In the genomic region with DNA sequence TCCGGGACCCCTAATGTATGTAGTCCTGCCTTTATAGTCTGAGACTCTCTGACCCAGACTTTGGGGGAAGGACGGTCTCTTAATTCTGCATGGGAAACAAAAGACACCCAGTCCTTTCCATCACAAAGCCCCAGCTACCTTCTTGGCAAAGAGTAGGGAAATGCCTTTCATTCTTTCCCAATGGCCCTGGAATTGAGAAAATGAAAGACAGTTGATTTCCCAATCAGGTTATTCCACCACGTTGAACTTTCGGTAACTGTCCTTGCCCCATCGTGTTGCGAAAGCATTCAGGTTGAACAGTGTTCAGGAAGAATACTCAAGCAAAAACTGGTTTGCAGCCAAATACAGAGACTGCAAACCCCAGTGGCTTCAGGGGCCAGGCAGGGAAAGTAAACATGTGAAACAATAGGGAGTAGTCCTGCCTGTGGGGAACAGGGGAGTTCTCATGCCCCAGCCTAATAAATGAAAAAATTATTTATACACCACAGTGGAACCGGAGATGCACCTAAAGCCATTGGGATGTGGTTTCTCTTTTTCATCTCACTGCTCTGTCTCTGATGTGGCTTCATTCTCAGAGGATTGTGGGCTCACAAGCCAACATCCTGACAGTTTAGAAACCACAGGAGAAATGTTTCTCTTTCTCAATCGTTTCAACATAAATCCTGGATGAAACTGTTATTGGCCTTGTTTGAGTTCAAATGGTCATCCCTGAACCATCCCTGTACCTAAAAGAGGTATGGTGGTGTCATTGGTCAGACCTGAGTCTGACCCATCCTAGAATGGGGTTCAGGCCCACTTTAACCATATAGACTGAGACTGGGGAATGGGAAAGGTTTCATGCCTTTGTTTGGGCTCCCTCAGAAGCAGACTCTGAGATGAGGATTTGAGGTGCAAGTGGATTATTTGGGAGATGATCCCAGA, we compare ENCODE assay signal across 1 cellular context.
TF ChIP-seq lines count a peak whose summit lies in the region.

No MANE protein-coding gene starts in this region.

TF ChIP-seq in HepG2, 621 proteins besides CTCF, POLR2A, EP300 and RAD21 (continues in another document):
- TF ChIP-seq ZNF333 (CRISPR knock-in tag; IDR thresholded peaks at IDR 0.05; ENCODE audit: borderline replicate concordance) = no peak
- TF ChIP-seq, protein P1, sequence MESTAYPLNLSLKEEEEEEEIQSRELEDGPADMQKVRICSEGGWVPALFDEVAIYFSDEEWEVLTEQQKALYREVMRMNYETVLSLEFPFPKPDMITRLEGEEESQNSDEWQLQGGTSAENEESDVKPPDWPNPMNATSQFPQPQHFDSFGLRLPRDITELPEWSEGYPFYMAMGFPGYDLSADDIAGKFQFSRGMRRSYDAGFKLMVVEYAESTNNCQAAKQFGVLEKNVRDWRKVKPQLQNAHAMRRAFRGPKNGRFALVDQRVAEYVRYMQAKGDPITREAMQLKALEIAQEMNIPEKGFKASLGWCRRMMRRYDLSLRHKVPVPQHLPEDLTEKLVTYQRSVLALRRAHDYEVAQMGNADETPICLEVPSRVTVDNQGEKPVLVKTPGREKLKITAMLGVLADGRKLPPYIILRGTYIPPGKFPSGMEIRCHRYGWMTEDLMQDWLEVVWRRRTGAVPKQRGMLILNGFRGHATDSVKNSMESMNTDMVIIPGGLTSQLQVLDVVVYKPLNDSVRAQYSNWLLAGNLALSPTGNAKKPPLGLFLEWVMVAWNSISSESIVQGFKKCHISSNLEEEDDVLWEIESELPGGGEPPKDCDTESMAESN (CRISPR knock-in tag; conservative IDR thresholded peaks at IDR 0.05) = peak; percentile 99
- TF ChIP-seq, protein P2, sequence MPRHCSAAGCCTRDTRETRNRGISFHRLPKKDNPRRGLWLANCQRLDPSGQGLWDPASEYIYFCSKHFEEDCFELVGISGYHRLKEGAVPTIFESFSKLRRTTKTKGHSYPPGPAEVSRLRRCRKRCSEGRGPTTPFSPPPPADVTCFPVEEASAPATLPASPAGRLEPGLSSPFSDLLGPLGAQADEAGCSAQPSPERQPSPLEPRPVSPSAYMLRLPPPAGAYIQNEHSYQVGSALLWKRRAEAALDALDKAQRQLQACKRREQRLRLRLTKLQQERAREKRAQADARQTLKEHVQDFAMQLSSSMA (CRISPR knock-in tag; IDR thresholded peaks at IDR 0.05) = 0 out of 2 replicates have a peak, but pooled peaks have one; percentile 35
- peak; percentile 99 for TF ChIP-seq ELF3 (CRISPR knock-in tag; IDR thresholded peaks at IDR 0.05)
- TF ChIP-seq ZNF614 (CRISPR knock-in tag; IDR thresholded peaks at IDR 0.05; ENCODE audit: borderline replicate concordance) = peak; percentile 100
- peak; percentile 99 for TF ChIP-seq IRF2 (CRISPR knock-in tag; IDR thresholded peaks at IDR 0.05)
- TF ChIP-seq, protein P3, sequence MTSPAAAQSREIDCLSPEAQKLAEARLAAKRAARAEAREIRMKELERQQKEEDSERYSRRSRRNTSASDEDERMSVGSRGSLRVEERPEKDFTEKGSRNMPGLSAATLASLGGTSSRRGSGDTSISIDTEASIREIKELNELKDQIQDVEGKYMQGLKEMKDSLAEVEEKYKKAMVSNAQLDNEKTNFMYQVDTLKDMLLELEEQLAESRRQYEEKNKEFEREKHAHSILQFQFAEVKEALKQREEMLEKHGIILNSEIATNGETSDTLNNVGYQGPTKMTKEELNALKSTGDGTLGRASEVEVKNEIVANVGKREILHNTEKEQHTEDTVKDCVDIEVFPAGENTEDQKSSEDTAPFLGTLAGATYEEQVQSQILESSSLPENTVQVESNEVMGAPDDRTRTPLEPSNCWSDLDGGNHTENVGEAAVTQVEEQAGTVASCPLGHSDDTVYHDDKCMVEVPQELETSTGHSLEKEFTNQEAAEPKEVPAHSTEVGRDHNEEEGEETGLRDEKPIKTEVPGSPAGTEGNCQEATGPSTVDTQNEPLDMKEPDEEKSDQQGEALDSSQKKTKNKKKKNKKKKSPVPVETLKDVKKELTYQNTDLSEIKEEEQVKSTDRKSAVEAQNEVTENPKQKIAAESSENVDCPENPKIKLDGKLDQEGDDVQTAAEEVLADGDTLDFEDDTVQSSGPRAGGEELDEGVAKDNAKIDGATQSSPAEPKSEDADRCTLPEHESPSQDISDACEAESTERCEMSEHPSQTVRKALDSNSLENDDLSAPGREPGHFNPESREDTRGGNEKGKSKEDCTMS (CRISPR knock-in tag; conservative IDR thresholded peaks at IDR 0.05) = no peak; the same call in 1 of the 2 replicates
- peak; percentile 92 for TF ChIP-seq KAT7 (CRISPR knock-in tag; IDR thresholded peaks at IDR 0.05; ENCODE audit: borderline replicate concordance)
- no peak for TF ChIP-seq ZNF850 (CRISPR knock-in tag; conservative IDR thresholded peaks at IDR 0.05)
- TF ChIP-seq ATAD3A (CRISPR knock-in tag; IDR thresholded peaks at IDR 0.05) = no peak
- TF ChIP-seq MIER2 (CRISPR knock-in tag; IDR thresholded peaks at IDR 0.05) = peak; percentile 92
- TF ChIP-seq ZNF703 (CRISPR knock-in tag; IDR thresholded peaks at IDR 0.05; ENCODE audit: borderline replicate concordance) = no peak
- TF ChIP-seq KLF15 (CRISPR knock-in tag; IDR thresholded peaks at IDR 0.05; ENCODE audit: borderline replicate concordance) = peak; percentile 61; the same call in 1 of the 2 replicates
- peak; percentile 96 for TF ChIP-seq ZFP36L1 (CRISPR knock-in tag; IDR thresholded peaks at IDR 0.05)
- TF ChIP-seq, protein P4, sequence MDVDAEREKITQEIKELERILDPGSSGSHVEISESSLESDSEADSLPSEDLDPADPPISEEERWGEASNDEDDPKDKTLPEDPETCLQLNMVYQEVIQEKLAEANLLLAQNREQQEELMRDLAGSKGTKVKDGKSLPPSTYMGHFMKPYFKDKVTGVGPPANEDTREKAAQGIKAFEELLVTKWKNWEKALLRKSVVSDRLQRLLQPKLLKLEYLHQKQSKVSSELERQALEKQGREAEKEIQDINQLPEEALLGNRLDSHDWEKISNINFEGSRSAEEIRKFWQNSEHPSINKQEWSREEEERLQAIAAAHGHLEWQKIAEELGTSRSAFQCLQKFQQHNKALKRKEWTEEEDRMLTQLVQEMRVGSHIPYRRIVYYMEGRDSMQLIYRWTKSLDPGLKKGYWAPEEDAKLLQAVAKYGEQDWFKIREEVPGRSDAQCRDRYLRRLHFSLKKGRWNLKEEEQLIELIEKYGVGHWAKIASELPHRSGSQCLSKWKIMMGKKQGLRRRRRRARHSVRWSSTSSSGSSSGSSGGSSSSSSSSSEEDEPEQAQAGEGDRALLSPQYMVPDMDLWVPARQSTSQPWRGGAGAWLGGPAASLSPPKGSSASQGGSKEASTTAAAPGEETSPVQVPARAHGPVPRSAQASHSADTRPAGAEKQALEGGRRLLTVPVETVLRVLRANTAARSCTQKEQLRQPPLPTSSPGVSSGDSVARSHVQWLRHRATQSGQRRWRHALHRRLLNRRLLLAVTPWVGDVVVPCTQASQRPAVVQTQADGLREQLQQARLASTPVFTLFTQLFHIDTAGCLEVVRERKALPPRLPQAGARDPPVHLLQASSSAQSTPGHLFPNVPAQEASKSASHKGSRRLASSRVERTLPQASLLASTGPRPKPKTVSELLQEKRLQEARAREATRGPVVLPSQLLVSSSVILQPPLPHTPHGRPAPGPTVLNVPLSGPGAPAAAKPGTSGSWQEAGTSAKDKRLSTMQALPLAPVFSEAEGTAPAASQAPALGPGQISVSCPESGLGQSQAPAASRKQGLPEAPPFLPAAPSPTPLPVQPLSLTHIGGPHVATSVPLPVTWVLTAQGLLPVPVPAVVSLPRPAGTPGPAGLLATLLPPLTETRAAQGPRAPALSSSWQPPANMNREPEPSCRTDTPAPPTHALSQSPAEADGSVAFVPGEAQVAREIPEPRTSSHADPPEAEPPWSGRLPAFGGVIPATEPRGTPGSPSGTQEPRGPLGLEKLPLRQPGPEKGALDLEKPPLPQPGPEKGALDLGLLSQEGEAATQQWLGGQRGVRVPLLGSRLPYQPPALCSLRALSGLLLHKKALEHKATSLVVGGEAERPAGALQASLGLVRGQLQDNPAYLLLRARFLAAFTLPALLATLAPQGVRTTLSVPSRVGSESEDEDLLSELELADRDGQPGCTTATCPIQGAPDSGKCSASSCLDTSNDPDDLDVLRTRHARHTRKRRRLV (CRISPR knock-in tag; IDR thresholded peaks at IDR 0.05) = peak; percentile 90; the same call in 1 of the 2 replicates
- TF ChIP-seq SMARCE1 (IDR thresholded peaks at IDR 0.05; ENCODE audit: borderline replicate concordance) = no peak
- TF ChIP-seq PITX1 (CRISPR knock-in tag; IDR thresholded peaks at IDR 0.05) = peak; percentile 95
- peak; percentile 99 for TF ChIP-seq MED1 (CRISPR knock-in tag; IDR thresholded peaks at IDR 0.05)
- TF ChIP-seq, protein P5, sequence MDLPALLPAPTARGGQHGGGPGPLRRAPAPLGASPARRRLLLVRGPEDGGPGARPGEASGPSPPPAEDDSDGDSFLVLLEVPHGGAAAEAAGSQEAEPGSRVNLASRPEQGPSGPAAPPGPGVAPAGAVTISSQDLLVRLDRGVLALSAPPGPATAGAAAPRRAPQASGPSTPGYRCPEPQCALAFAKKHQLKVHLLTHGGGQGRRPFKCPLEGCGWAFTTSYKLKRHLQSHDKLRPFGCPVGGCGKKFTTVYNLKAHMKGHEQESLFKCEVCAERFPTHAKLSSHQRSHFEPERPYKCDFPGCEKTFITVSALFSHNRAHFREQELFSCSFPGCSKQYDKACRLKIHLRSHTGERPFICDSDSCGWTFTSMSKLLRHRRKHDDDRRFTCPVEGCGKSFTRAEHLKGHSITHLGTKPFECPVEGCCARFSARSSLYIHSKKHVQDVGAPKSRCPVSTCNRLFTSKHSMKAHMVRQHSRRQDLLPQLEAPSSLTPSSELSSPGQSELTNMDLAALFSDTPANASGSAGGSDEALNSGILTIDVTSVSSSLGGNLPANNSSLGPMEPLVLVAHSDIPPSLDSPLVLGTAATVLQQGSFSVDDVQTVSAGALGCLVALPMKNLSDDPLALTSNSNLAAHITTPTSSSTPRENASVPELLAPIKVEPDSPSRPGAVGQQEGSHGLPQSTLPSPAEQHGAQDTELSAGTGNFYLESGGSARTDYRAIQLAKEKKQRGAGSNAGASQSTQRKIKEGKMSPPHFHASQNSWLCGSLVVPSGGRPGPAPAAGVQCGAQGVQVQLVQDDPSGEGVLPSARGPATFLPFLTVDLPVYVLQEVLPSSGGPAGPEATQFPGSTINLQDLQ (CRISPR knock-in tag; IDR thresholded peaks at IDR 0.05) = peak; percentile 97
- TF ChIP-seq, protein P6, sequence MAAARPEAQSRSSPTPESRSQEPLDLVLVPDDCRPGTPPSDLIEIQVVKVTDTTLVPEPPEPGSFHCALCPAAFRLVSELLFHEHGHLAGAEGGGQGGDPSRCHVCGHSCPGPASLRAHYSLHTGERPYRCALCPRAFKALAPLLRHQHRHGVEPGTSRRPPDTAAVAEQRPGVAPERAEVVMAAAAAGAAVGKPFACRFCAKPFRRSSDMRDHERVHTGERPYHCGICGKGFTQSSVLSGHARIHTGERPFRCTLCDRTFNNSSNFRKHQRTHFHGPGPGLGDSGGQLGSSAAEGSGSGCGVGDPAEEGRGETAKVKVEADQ (CRISPR knock-in tag; IDR thresholded peaks at IDR 0.05; ENCODE audit: borderline replicate concordance) = peak; percentile 81; the same call in 1 of the 2 replicates
- TF ChIP-seq NCOA2 (CRISPR knock-in tag; IDR thresholded peaks at IDR 0.05) = peak; percentile 100
- TF ChIP-seq, protein P7, sequence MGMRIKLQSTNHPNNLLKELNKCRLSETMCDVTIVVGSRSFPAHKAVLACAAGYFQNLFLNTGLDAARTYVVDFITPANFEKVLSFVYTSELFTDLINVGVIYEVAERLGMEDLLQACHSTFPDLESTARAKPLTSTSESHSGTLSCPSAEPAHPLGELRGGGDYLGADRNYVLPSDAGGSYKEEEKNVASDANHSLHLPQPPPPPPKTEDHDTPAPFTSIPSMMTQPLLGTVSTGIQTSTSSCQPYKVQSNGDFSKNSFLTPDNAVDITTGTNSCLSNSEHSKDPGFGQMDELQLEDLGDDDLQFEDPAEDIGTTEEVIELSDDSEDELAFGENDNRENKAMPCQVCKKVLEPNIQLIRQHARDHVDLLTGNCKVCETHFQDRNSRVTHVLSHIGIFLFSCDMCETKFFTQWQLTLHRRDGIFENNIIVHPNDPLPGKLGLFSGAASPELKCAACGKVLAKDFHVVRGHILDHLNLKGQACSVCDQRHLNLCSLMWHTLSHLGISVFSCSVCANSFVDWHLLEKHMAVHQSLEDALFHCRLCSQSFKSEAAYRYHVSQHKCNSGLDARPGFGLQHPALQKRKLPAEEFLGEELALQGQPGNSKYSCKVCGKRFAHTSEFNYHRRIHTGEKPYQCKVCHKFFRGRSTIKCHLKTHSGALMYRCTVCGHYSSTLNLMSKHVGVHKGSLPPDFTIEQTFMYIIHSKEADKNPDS (CRISPR knock-in tag; IDR thresholded peaks at IDR 0.05) = peak; percentile 99
- TF ChIP-seq, protein P8, sequence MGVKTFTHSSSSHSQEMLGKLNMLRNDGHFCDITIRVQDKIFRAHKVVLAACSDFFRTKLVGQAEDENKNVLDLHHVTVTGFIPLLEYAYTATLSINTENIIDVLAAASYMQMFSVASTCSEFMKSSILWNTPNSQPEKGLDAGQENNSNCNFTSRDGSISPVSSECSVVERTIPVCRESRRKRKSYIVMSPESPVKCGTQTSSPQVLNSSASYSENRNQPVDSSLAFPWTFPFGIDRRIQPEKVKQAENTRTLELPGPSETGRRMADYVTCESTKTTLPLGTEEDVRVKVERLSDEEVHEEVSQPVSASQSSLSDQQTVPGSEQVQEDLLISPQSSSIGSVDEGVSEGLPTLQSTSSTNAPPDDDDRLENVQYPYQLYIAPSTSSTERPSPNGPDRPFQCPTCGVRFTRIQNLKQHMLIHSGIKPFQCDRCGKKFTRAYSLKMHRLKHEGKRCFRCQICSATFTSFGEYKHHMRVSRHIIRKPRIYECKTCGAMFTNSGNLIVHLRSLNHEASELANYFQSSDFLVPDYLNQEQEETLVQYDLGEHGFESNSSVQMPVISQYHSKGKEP (CRISPR knock-in tag; IDR thresholded peaks at IDR 0.05) = peak; percentile 84
- TF ChIP-seq MEIS1 (CRISPR knock-in tag; IDR thresholded peaks at IDR 0.05; ENCODE audit: borderline replicate concordance) = peak; percentile 98
- TF ChIP-seq, protein P9, sequence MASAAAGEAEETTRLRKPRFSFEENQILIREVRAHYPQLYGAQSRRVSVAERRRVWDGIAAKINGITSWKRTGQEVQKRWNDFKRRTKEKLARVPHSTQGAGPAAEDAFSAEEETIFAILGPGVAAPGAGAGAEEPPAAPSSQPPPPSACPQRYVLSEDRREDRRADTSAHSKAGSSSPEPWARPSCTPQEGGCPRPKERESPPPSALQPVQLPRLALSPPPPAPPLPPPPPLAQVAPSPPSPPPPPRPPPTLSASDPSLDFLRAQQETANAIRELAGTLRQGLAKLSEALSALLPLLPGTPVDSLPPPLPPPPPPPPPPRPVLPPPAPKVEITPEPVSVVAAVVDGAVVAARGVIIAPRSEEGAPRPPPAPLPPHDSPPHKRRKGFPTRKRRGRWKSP (CRISPR knock-in tag; IDR thresholded peaks at IDR 0.05) = peak; percentile 96; the same call in 1 of the 2 replicates
